In the genomic region with DNA sequence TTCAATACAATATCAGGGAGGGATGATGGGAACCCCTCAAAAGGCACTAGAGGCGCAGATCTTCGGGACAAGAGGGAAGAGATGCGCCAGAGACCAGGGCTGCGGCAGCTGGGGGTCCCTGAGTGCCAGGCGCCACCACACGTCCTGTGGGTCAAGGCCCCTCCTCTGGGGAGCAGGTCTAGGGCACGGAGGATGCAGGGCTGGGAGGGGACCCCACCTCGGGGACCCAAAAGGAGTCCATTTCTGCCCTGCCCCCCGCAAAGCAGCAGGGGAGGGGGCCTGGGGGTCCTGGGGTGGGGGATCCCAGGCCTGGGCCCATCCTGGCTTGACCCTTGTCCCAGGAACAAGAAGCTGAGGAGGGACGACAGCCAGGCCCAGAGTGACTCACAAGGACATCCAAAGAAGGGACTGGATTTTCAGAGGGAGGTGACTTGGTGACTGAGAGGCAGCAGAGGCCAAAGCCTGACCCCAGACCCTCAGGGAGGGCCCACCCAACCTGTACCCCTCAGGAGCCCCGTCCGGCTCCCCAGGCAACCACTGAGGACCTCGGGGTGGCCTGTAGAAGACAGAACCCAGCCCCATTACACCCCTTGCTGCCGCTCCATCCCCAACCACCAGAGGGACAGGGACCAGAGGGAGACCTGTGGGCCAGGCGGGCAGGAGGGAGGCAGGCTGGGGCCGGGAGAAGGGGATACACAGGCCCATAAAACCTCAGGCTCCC, we compare ENCODE assay signal across 9 cellular contexts. TPM values are rescaled to one million over a fixed set of nuclear protein-coding genes. Genes with fewer than 3 reads are reported as not detected.
DNase-seq lines count a peak whose midpoint lies in the region; ATAC-seq, FAIRE-seq and TF ChIP-seq lines count a peak whose summit lies in the region.
"Had no signal": no experiment of that assay in that cellular context is flagged by ENCODE, and none has a peak within 500 bp of the region (broad histone marks: within the 10 kb centered on the region; RNA-seq: fewer than 3 reads in every experiment).

No MANE protein-coding gene starts in this region.

- no peak overlapping the region for H3K27ac ChIP-seq in right atrium auricular region
- peak overlapping the region; percentile 66 for H3K27ac ChIP-seq in mesodermal cell (ENCODE audit: low read depth, low read length, severe bottlenecking)

- no peak overlapping the region for H3K4me3 ChIP-seq in right atrium auricular region
- H3K4me3 ChIP-seq in bronchial epithelial cell (ENCODE audit: low read depth, low read length), result no peak overlapping the region
- H3K4me3 ChIP-seq in mesodermal cell (ENCODE audit: extremely low read depth, insufficient read depth, low read length, poor library complexity, severe bottlenecking), result no peak overlapping the region

- H3K36me3 ChIP-seq in right atrium auricular region (peaks cover 50% of the 10 kb centered on the region), bronchial epithelial cell (ENCODE audit: control insufficient read depth, insufficient read depth, low read length) (peaks cover 48% of the 10 kb centered on the region), mesodermal cell (ENCODE audit: control insufficient read depth, insufficient read depth, low read length) (peaks cover 88% of the 10 kb centered on the region)

- intact Hi-C loops in Right ventricle myocardium superior (cut with DNase I), result no loop called here

- peak in 1 of 2 donors; percentile 50 for TF ChIP-seq CTCF in right atrium auricular region (IDR thresholded peaks at IDR 0.05)
- peak; percentile 65 for TF ChIP-seq CTCF in bronchial epithelial cell (IDR thresholded peaks at IDR 0.05; ENCODE audit: insufficient read depth, low read length, severe bottlenecking)

- no peaks in the 10 kb centered on the region for H3K9me3 ChIP-seq in right atrium auricular region
- H3K9me3 ChIP-seq in mesodermal cell (ENCODE audit: control insufficient read depth, low read length), result no peaks in the 10 kb centered on the region

- DNase-seq in Right ventricle myocardium superior (no peak), right atrium auricular region (ENCODE audit: low spot score) (no peak), RPMI7951 (ENCODE audit: low read depth) (peak; percentile 39), bronchial epithelial cell (ENCODE audit: low read depth) (no peak), cerebellum (ENCODE audit: low spot score) (no peak)
- DNase-seq: activated T-cell treated with anti-CD3 and anti-CD28 coated beads, Interleukin-2, amount 50 U/mL, for 4 hours had no signal

- no peak for FAIRE-seq in bronchial epithelial cell (lab: Jason Lieb, UNC)

- ATAC-seq in Right ventricle myocardium superior (ENCODE audit: poor library complexity) (peak; percentile 30), GM21528 (IDR thresholded peaks at IDR 0.05; ENCODE audit: low FRiP score, unreplicated experiment) (no peak), HG02981 (IDR thresholded peaks at IDR 0.05; ENCODE audit: unreplicated experiment) (no peak)

- peaks cover 0 to 19% of the 10 kb centered on the region in 2 donors for H3K4me1 ChIP-seq in right atrium auricular region
- peaks cover 50% of the 10 kb centered on the region for H3K4me1 ChIP-seq in mesodermal cell (ENCODE audit: control insufficient read depth, insufficient read depth, low read length, poor library complexity, severe bottlenecking)

- H3K27me3 ChIP-seq in right atrium auricular region, result no peaks in the 10 kb centered on the region
- no peaks in the 10 kb centered on the region for H3K27me3 ChIP-seq in bronchial epithelial cell (ENCODE audit: control insufficient read depth, insufficient read depth, low read length)

- WGBS in mesodermal cell (ENCODE audit: insufficient coverage in 2 of 2), 2 experiments, result 88 to 92% methylated on average over 2 to 10 of the region's 16 CpGs

RNA-seq across cellular contexts. Expression of a gene that starts 54.2 kb away (rescaled TPM):
- total RNA-seq in Right ventricle myocardium superior, result 52.1 TPM
- 10 to 100 TPM; 12.0 to 23.1 TPM for total RNA-seq in right atrium auricular region
- 6.1 and 7.1 TPM in 2 replicates for total RNA-seq in RPMI7951 (2014; rRNA removed; shearing (Covaris generic))
- total RNA-seq in bronchial epithelial cell, result 5.3 and 10.9 TPM in 2 replicates
- 20.3 TPM for polyA plus RNA-seq in mesodermal cell (2013, experiment 1 of 2)
- polyA plus RNA-seq in mesodermal cell (2013, experiment 2 of 2), result 17.1 TPM
- total RNA-seq in cerebellum, result 22.0 TPM

RNA-seq across cellular contexts. Expression of a gene that starts 54.4 kb away (rescaled TPM):
- 628 TPM for total RNA-seq in Right ventricle myocardium superior
- 1,000 to 10,000 TPM in 1 of 2 donors, 100 to 1,000 TPM in 1; 623 to 1,266 TPM for total RNA-seq in right atrium auricular region
- 1,607 and 1,832 TPM in 2 replicates for total RNA-seq in RPMI7951 (2014; rRNA removed; shearing (Covaris generic))
- 2,552 and 3,707 TPM in 2 replicates for total RNA-seq in bronchial epithelial cell
- 1,589 TPM for polyA plus RNA-seq in mesodermal cell (2013, experiment 1 of 2)
- polyA plus RNA-seq in mesodermal cell (2013, experiment 2 of 2), result 1,467 TPM
- total RNA-seq in cerebellum, result 349 TPM
